ENCODE assay signal across 9 cellular contexts in the genomic region with DNA sequence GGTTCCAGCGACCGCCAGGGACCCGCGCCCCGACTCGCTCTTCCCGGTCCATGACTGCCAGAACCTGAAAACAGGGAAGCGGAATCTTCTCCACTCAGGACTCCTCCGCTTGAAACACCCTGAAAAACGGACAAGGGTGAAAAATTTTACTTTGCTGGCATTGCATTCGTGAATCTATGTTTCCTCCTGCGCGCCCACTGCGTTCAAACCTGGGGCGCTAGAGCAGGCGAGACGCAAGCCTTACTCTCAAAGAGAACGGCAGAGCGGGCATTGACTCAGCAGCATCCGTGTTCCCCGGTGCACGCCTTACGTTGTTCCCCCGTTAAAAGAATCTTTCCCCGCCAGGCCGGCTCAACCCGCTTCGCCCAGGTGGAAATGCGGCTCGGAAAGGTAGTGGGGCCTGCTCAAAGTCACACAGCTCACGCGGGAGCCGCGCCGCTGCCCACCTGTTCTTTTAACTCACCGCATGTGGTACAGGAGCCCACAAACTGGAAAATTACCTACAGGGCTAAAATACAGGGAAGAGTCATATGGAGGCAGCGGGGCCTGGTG. TPM values are rescaled to one million over a fixed set of nuclear protein-coding genes. Genes with fewer than 3 reads are reported as not detected.
DNase-seq lines count a peak whose midpoint lies in the region; ATAC-seq and TF ChIP-seq lines count a peak whose summit lies in the region.
"Had no signal": no experiment of that assay in that cellular context is flagged by ENCODE, and none has a peak within 500 bp of the region (broad histone marks: within the 10 kb centered on the region; RNA-seq: fewer than 3 reads in every experiment).

No MANE protein-coding gene starts in this region.

- no peak for TF ChIP-seq POLR2A in esophagus muscularis mucosa (IDR thresholded peaks at IDR 0.05; ENCODE audit: low read depth)

- H3K27ac ChIP-seq in esophagus muscularis mucosa (replicated peaks in 1 of 4) = no peak overlapping the region
- H3K27ac ChIP-seq in psoas muscle = no peak overlapping the region

- H3K27me3 ChIP-seq in NT2/D1 (ENCODE audit: insufficient read depth, insufficient read length) (peaks cover 49% of the 10 kb centered on the region), esophagus muscularis mucosa (peaks cover 0 to 67% (median 18%) of the 10 kb centered on the region in 4 donors), psoas muscle (ENCODE audit: insufficient read depth in 3 of 3, low read length in 2 of 3) (peaks cover 0 to 59% (median 4%) of the 10 kb centered on the region in 3 donors)

- H3K9me3 ChIP-seq in ES-I3 (ENCODE audit: control insufficient read depth, insufficient read depth, low read length) = no peaks in the 10 kb centered on the region
- H3K9me3 ChIP-seq in NT2/D1 (ENCODE audit: insufficient read depth, low read length) = no peaks in the 10 kb centered on the region
- no peaks in the 10 kb centered on the region for H3K9me3 ChIP-seq in esophagus muscularis mucosa
- no peaks in the 10 kb centered on the region for H3K9me3 ChIP-seq in psoas muscle

- intact Hi-C loops in esophagus muscularis mucosa (cut with DNase I) = loop anchor here (2.0 kb wide), 1 partner anchor 494 kb away; no protein-coding TSS in a partner anchor
- intact Hi-C loops in psoas muscle (cut with DNase I) = loop anchor here (5.0 kb wide), 1 partner anchor 493 kb away; no protein-coding TSS in a partner anchor

- TF ChIP-seq CTCF in esophagus muscularis mucosa (IDR thresholded peaks at IDR 0.05) = no peak
- no peak for TF ChIP-seq CTCF in psoas muscle (IDR thresholded peaks at IDR 0.05)

- ATAC-seq in psoas muscle (no peak), GM21390 (IDR thresholded peaks at IDR 0.05; ENCODE audit: unreplicated experiment) (no peak)

- H3K9ac ChIP-seq in ES-I3 (ENCODE audit: low read depth, low read length) (peak overlapping the region; percentile 53), NT2/D1 (ENCODE audit: insufficient read length, low read depth) (peak overlapping the region; percentile 26)

- 34% methylated on average over 26 of the region's 37 CpGs for WGBS in esophagus muscularis mucosa
- WGBS in psoas muscle, 3 donors = 20 to 24% (median 21%) methylated on average over 37 of the region's 37 CpGs

- H3K4me1 ChIP-seq in ES-I3 (ENCODE audit: insufficient read depth, low read length) = peaks cover 14% of the 10 kb centered on the region
- H3K4me1 ChIP-seq in NT2/D1 (ENCODE audit: insufficient read depth, insufficient read length) = no peaks in the 10 kb centered on the region
- H3K4me1 ChIP-seq in esophagus muscularis mucosa = peaks cover 13 to 20% (median 18%) of the 10 kb centered on the region in 4 donors
- peaks cover 3% of the 10 kb centered on the region for H3K4me1 ChIP-seq in psoas muscle

- no peak for DNase-seq in NT2/D1 (ENCODE audit: low read depth, low spot score)
- DNase-seq in esophagus muscularis mucosa (ENCODE audit: extremely low spot score) = no peak
- no peak for DNase-seq in psoas muscle
- DNase-seq in UCSD-AML1 (lab: John Stamatoyannopoulos, UW; ENCODE audit: unreplicated experiment) = no peak
- DNase-seq in NCI-H526 treated with DMSO at 0.1 percent for 48 hours (lab: John Stamatoyannopoulos, UW) = no peak
- DNase-seq: amniotic stem cell, NCI-H2171 had no signal

- H3K4me3 ChIP-seq in NT2/D1 (ENCODE audit: insufficient read length, low read depth) (peak overlapping the region; percentile 1), esophagus muscularis mucosa (peak overlapping the region; percentile 29 to 55 (median 34)), psoas muscle (peak overlapping the region; percentile 54)

- no peak for TF ChIP-seq EP300 in esophagus muscularis mucosa (IDR thresholded peaks at IDR 0.05)

- H3K36me3 ChIP-seq in ES-I3 (ENCODE audit: insufficient read depth, low read length) (no peaks in the 10 kb centered on the region), NT2/D1 (ENCODE audit: insufficient read depth, insufficient read length, low read length) (no peaks in the 10 kb centered on the region), esophagus muscularis mucosa (no peaks in the 10 kb centered on the region), psoas muscle (ENCODE audit: insufficient read depth in 1 of 2, low read depth in 1 of 2) (no peaks in the 10 kb centered on the region)

RNA-seq across cellular contexts. Expression of gene DRD1, which starts 1.0 kb away (rescaled TPM):
- total RNA-seq in esophagus muscularis mucosa = under 1 TPM in 2 of 4 donors, not detected in 2; 0.06 TPM
- total RNA-seq in psoas muscle = under 1 TPM in 1 of 4 donors, not detected in 3; 0.06 TPM
- under 1 TPM in 1 of 3 donors, not detected in 2; 0.01 TPM for polyA plus RNA-seq in psoas muscle

RNA-seq across cellular contexts. Expression of gene SFXN1, which starts 33.4 kb away (rescaled TPM):
- total RNA-seq in esophagus muscularis mucosa = 10 to 100 TPM; 11.2 to 18.1 (median 15.3) TPM
- total RNA-seq in psoas muscle = 10 to 100 TPM in 3 of 4 donors, 1 to 10 TPM in 1; 8.6 to 25.0 (median 13.7) TPM
- 10 to 100 TPM in 2 of 3 donors, 1 to 10 TPM in 1; 8.7 to 17.2 (median 17.0) TPM for polyA plus RNA-seq in psoas muscle

Comparison
In these comparisons a context has a peak if more than half of its experiments do, and no peak if none do; other contexts are left out.
1. H3K4me3 ChIP-seq: peak in every context shown above with its lines; median percentile 54 in psoas muscle; 34 in esophagus muscularis mucosa; 1 in NT2/D1.